ENCODE assay signal across 20 cellular contexts in genomic region chr3:135504084-135504685, GRCh38.
A peak's percentile ranks its signal among the peaks of the same experiment; 100 is the strongest.
DNase-seq lines count a peak whose midpoint lies in the region; FAIRE-seq and TF ChIP-seq lines count a peak whose summit lies in the region.
"Had no signal": no experiment of that assay in that cellular context is flagged by ENCODE, and none has a peak within 500 bp of the region (broad histone marks: within the 10 kb centered on the region; RNA-seq: fewer than 3 reads in every experiment).

No MANE protein-coding gene starts in this region.

- no peak for TF ChIP-seq POLR2A in GM12892 (IDR thresholded peaks at IDR 0.05; ENCODE audit: low read depth, low read length)

- TF ChIP-seq CTCF in KMS-11 (conservative IDR thresholded peaks at IDR 0.05; ENCODE audit: low read depth, low read length): peak; percentile 49
- TF ChIP-seq CTCF in brain (conservative IDR thresholded peaks at IDR 0.05): peak in 1 of 2 experiments; percentile 39
- TF ChIP-seq CTCF in osteoblast (IDR thresholded peaks at IDR 0.05; ENCODE audit: extremely low read depth, low read depth, low read length): no peak

- H3K4me3 ChIP-seq in KMS-11 (IDR thresholded peaks at IDR 0.05; ENCODE audit: insufficient read depth, low read depth, low read length) (no peak overlapping the region), osteoblast (ENCODE audit: insufficient read depth, low read length) (no peak overlapping the region)
- H3K4me3 ChIP-seq: cardiac muscle cell, heart right ventricle, K562, suprapubic skin had no signal

- H3K4me2 ChIP-seq in KMS-11: no peak overlapping the region
- peak overlapping the region; percentile 23 for H3K4me2 ChIP-seq in osteoblast (ENCODE audit: insufficient read depth, low read length)

- no peaks in the 10 kb centered on the region for H3K36me3 Mint-ChIP-seq in brain
- H3K36me3 Mint-ChIP-seq: activated naive CD4-positive, alpha-beta T cell treated with anti-CD3 and anti-CD28 coated beads, Interleukin-2, amount 50 U/mL, for 72 hours; stimulated activated memory B cell treated with anti-CD40 and anti-IgM and Interleukin-4, amounts not matched to agents 10 μg/mL and 1 μg/mL and 100 μg/mL, for 72 hours had no signal

- no peaks in the 10 kb centered on the region for H3K79me2 ChIP-seq in KMS-11 (ENCODE audit: insufficient read depth, low read depth)
- no peaks in the 10 kb centered on the region for H3K79me2 ChIP-seq in osteoblast (ENCODE audit: insufficient read depth, low read length)

- peaks cover 5 to 13% (median 11%) of the 10 kb centered on the region in 5 experiments for H3K9me3 Mint-ChIP-seq in brain

- no peaks in the 10 kb centered on the region for H3K9me3 ChIP-seq in osteoblast (ENCODE audit: low read depth, low read length)
- H3K9me3 ChIP-seq: suprapubic skin had no signal

- H2AFZ ChIP-seq in KMS-11 (ENCODE audit: low read depth) (no peak overlapping the region), osteoblast (ENCODE audit: low read length) (peak overlapping the region; percentile 84)

- no peaks in the 10 kb centered on the region for H3K36me3 ChIP-seq in KMS-11 (ENCODE audit: insufficient read depth)
- no peaks in the 10 kb centered on the region for H3K36me3 ChIP-seq in osteoblast (ENCODE audit: insufficient read depth, low read length)
- H3K36me3 ChIP-seq: cardiac muscle cell, heart right ventricle, suprapubic skin had no signal

- H3K27ac Mint-ChIP-seq in brain: peak overlapping the region; percentile 74 to 96 (median 91)
- H3K27ac Mint-ChIP-seq: activated naive CD4-positive, alpha-beta T cell treated with anti-CD3 and anti-CD28 coated beads, Interleukin-2, amount 50 U/mL, for 72 hours; activated T-helper 2 cell treated with anti-CD3 and anti-CD28 coated beads, Interferon-gamma antibody, Interleukin-2, Interleukin-4, amounts not matched to agents 10 μg/mL and 5 μg/mL and 100 μg/mL, durations not matched to agents 14 hours and 24 hours and 36 hours; stimulated activated memory B cell treated with anti-CD40 and anti-IgM and Interleukin-4, amounts not matched to agents 10 μg/mL and 1 μg/mL and 100 μg/mL, for 72 hours had no signal

- H3K4me1 ChIP-seq in KMS-11 (ENCODE audit: low read depth, poor library complexity, severe bottlenecking) (no peaks in the 10 kb centered on the region), osteoblast (ENCODE audit: insufficient read depth, low read length) (peaks cover 3% of the 10 kb centered on the region)
- H3K4me1 ChIP-seq: suprapubic skin had no signal

- H3K4me1 Mint-ChIP-seq in brain: peaks cover 25% of the 10 kb centered on the region

- H3K9ac ChIP-seq in KMS-11: no peak overlapping the region

- peak; percentile 76 for FAIRE-seq in GM12892 (lab: Jason Lieb, UNC)

- H3K27ac ChIP-seq in KMS-11: no peak overlapping the region
- H3K27ac ChIP-seq in osteoblast (ENCODE audit: low read depth, low read length): no peak overlapping the region
- H3K27ac ChIP-seq: cardiac muscle cell, heart right ventricle, suprapubic skin had no signal

- no peak for DNase-seq in GM12892 (ENCODE audit: insufficient read length)
- DNase-seq in osteoblast (ENCODE audit: insufficient read length, low spot score, missing footprints): no peak
- no peak for DNase-seq in stimulated activated CD4-positive, alpha-beta T cell treated with anti-CD3 and anti-CD28 coated beads, Interleukin-15, amount 100 ng/mL, for 24 hours
- no peak for DNase-seq in DMS153 (lab: John Stamatoyannopoulos, UW)
- DNase-seq in activated T-cell treated with anti-CD3 and anti-CD28 coated beads for 4 hours: no peak
- DNase-seq in hepatic stellate cell (ENCODE audit: low spot score): no peak
- DNase-seq: activated CD4-positive, alpha-beta T cell treated with anti-CD3 and anti-CD28 coated beads, Interleukin-2, amount 50 U/mL, for 4 hours; activated CD4-positive, CD25-positive, alpha-beta regulatory T cell; activated CD8-positive, alpha-beta memory T cell treated with anti-CD3 and anti-CD28 coated beads, Interleukin-2, amount 50 U/mL, for 4 hours; cortex of kidney; stimulated activated CD4-positive, alpha-beta T cell treated with anti-CD3 and anti-CD28 coated beads, Interleukin-12 subunit alpha, Interleukin-12 subunit beta, amount 100 ng/mL, for 4 hours had no signal

- H3K4me3 Mint-ChIP-seq in brain: peak overlapping the region in 4 of 5 experiments; percentile 65 to 85 (median 74)

- H3K27me3 ChIP-seq in KMS-11 (ENCODE audit: insufficient read depth, low read depth): no peaks in the 10 kb centered on the region
- peaks cover 10% of the 10 kb centered on the region for H3K27me3 ChIP-seq in osteoblast (ENCODE audit: insufficient read depth, low read length)
- H3K27me3 ChIP-seq: suprapubic skin had no signal

- peaks cover 11% of the 10 kb centered on the region for H3K27me3 Mint-ChIP-seq in brain

- H4K20me1 ChIP-seq in KMS-11 (ENCODE audit: insufficient read depth) (no peaks in the 10 kb centered on the region), osteoblast (ENCODE audit: insufficient read depth, low read length) (no peaks in the 10 kb centered on the region)
